Comparison of ENCODE assay signal across 17 cellular contexts in genomic region chr5:55593115-55593472, GRCh38. TPM values are rescaled to one million over a fixed set of nuclear protein-coding genes. Genes with fewer than 3 reads are reported as not detected.
DNase-seq lines count a peak whose midpoint lies in the region; ATAC-seq and TF ChIP-seq lines count a peak whose summit lies in the region.
"Had no signal": no experiment of that assay in that cellular context is flagged by ENCODE, and none has a peak within 500 bp of the region (broad histone marks: within the 10 kb centered on the region; RNA-seq: fewer than 3 reads in every experiment).

No MANE protein-coding gene starts in this region.

- no peak overlapping the region for H3K4me3 ChIP-seq in SJCRH30
- H3K4me3 ChIP-seq: HAP-1, psoas muscle, stomach had no signal

- H3K27ac ChIP-seq in SJCRH30, result peak overlapping the region; percentile 17; the same call in 1 of the 2 replicates
- H3K27ac ChIP-seq: psoas muscle, stomach had no signal

- no peak for ATAC-seq in HG03342 (IDR thresholded peaks at IDR 0.05; ENCODE audit: unreplicated experiment)
- ATAC-seq: T-helper 17 cell had no signal

- no peak overlapping the region for H3K4me3 Mint-ChIP-seq in mesothelial cell of epicardium
- H3K4me3 Mint-ChIP-seq: activated CD4-positive, alpha-beta memory T cell treated with anti-CD3 and anti-CD28 coated beads, Interleukin-2, amount 10 ng/mL, durations not matched to agents 7 days and 5 days; activated naive CD8-positive, alpha-beta T cell; T-helper 17 cell had no signal

- no peaks in the 10 kb centered on the region for H3K27me3 Mint-ChIP-seq in mesothelial cell of epicardium (ENCODE audit: low read depth)
- H3K27me3 Mint-ChIP-seq: activated naive CD8-positive, alpha-beta T cell; T-helper 17 cell had no signal

- H3K9me3 ChIP-seq in SJCRH30 (replicated peaks), result peaks cover 5% of the 10 kb centered on the region; the same call in 1 of the 2 replicates
- H3K9me3 ChIP-seq: HAP-1, psoas muscle, stomach had no signal

- no peaks in the 10 kb centered on the region for H3K9me3 Mint-ChIP-seq in mesothelial cell of epicardium

- no peaks in the 10 kb centered on the region for H3K27me3 ChIP-seq in SJCRH30
- H3K27me3 ChIP-seq: stomach had no signal

- peak overlapping the region; percentile 19 for H3K27ac Mint-ChIP-seq in mesothelial cell of epicardium
- H3K27ac Mint-ChIP-seq: activated CD4-positive, alpha-beta memory T cell treated with anti-CD3 and anti-CD28 coated beads, Interleukin-2, amount 10 ng/mL, durations not matched to agents 7 days and 5 days; activated naive CD8-positive, alpha-beta T cell; T-helper 17 cell had no signal

- H3K36me3 Mint-ChIP-seq in mesothelial cell of epicardium, result no peaks in the 10 kb centered on the region

- peaks cover 34% of the 10 kb centered on the region for H3K4me1 Mint-ChIP-seq in mesothelial cell of epicardium
- H3K4me1 Mint-ChIP-seq: T-helper 17 cell had no signal

- no peak for TF ChIP-seq CTCF in mesothelial cell of epicardium (IDR thresholded peaks at IDR 0.05; ENCODE audit: unreplicated experiment)

- DNase-seq in NCI-H2107 treated with DMSO at 0.1 percent for 48 hours (lab: John Stamatoyannopoulos, UW; ENCODE audit: unreplicated experiment), result peak; percentile 15
- no peak for DNase-seq in NCI-H2107 (lab: John Stamatoyannopoulos, UW)
- DNase-seq in NCI-H1436 treated with DMSO at 0.1 percent for 48 hours (lab: John Stamatoyannopoulos, UW), result peak; percentile 4
- peak; percentile 65 to 80 for DNase-seq in SJCRH30
- DNase-seq in mesothelial cell of epicardium (ENCODE audit: low spot score in 2 of 2, unreplicated experiment in 2 of 2), result no peak
- no peak for DNase-seq in cerebellum (ENCODE audit: low spot score)
- no peak for DNase-seq in A172 (ENCODE audit: low spot score)
- DNase-seq: activated CD4-positive, alpha-beta memory T cell treated with anti-CD3 and anti-CD28 coated beads, Interleukin-2, amount 10 ng/mL, durations not matched to agents 7 days and 5 days; effector CD4-positive, alpha-beta T cell; hippocampal formation; psoas muscle; stimulated activated CD4-positive, alpha-beta T cell treated with anti-CD3 and anti-CD28 coated beads, Interleukin-4, amount 100 ng/mL, for 4 hours; stomach; T-helper 17 cell had no signal

- no peaks in the 10 kb centered on the region for H3K36me3 ChIP-seq in SJCRH30
- H3K36me3 ChIP-seq: HAP-1, stomach had no signal

- H3K4me1 ChIP-seq in SJCRH30, result peaks cover 13% of the 10 kb centered on the region

RNA-seq across cellular contexts. Expression of gene PLPP1, which starts 58.3 kb away (rescaled TPM):
- total RNA-seq in SJCRH30 (2014; rRNA removed; shearing (Covaris generic)), result 31.3 and 35.1 TPM in 2 replicates
- total RNA-seq in mesothelial cell of epicardium (27.6 to 31.8 TPM (median 30.5 TPM) in 3 replicates), cerebellum (30.6 TPM)
- 35.8 and 40.3 TPM in 2 replicates for total RNA-seq in A172 (2014; rRNA removed; shearing (Covaris generic))

Comparison
In these comparisons a context has a peak if more than half of its experiments do, and no peak if none do; other contexts are left out.
1. DNase-seq: peak in NCI-H2107 treated with DMSO at 0.1 percent for 48 hours (single experiment), NCI-H1436 treated with DMSO at 0.1 percent for 48 hours (single experiment) and SJCRH30 (2 of 2); none in NCI-H2107 (single experiment), mesothelial cell of epicardium (0 of 2), cerebellum (single experiment) and A172 (single experiment).